10 cellular contexts compared by ENCODE assay signal in the genomic region with DNA sequence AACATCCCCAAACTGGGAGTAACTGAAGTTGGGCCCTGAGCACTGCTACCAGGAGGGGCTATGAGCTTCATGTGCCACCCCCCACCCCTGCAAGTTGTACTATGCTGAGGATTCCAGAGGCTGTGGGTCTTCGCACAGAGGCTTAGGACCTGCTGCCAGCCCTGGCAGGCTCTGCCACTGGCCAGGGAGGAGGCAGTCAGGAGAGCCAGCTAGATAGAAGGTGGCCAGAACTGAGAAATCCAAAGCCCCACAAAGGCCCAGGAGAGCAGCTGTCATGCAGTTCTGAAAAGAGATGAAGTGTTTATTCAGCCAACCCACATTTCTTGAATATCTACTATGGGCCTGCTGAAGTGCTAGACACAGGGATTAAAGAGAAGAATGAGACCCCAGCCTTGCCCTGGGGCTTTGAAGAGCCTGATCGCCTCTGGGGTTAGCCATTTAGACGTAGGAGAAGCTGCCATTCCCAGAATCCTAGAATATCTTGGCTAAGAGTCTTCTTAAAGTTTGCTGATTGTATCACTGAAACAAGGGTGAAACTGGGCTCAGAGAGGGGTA. TPM values are rescaled to one million over a fixed set of nuclear protein-coding genes. Genes with fewer than 3 reads are reported as not detected.
DNase-seq lines count a peak whose midpoint lies in the region; ATAC-seq and TF ChIP-seq lines count a peak whose summit lies in the region.
"Had no signal": no experiment of that assay in that cellular context is flagged by ENCODE, and none has a peak within 500 bp of the region (broad histone marks: within the 10 kb centered on the region; RNA-seq: fewer than 3 reads in every experiment).

No MANE protein-coding gene starts in this region.

- intact Hi-C loops in activated naive CD4-positive, alpha-beta T cell treated with anti-CD3 and anti-CD28 coated beads for 36 hours (cut with micrococcal nuclease) = loop anchor here (2.0 kb wide), 7 partner anchors 23 to 259 kb away; a partner anchor contains a TSS

- CTCF ChIA-PET in activated naive CD4-positive, alpha-beta T cell treated with anti-CD3 and anti-CD28 coated beads for 36 hours (lab: Charles Lee) = interaction anchor here (0.5 to 6.7 kb wide), 7 partner anchors 11 to 1060 kb away, joined by 4 to 61 read pairs (median 5); a partner anchor contains a TSS
- CTCF ChIA-PET in activated CD4-positive, alpha-beta memory T cell treated with anti-CD3 and anti-CD28 coated beads, Interleukin-2, amount 10 ng/mL, durations not matched to agents 7 days and 5 days (lab: Charles Lee) = interaction anchor here (0.7 to 5.7 kb wide), 11 partner anchors 8 to 258 kb away, joined by 3 to 64 read pairs (median 11); a partner anchor contains a TSS
- CTCF ChIA-PET in HEK293T (lab: Yijun Ruan, JAX) = interaction anchor here (2.0 kb wide), 1 partner anchor 10 kb away, joined by 9 read pairs; a partner anchor contains a TSS

- POLR2A ChIA-PET in activated CD4-positive, alpha-beta memory T cell treated with anti-CD3 and anti-CD28 coated beads, Interleukin-2, amount 10 ng/mL, durations not matched to agents 7 days and 5 days (lab: Charles Lee) = interaction anchor here (0.9 to 4.4 kb wide), 5 partner anchors 10 to 180 kb away, joined by 4 to 53 read pairs (median 6); a partner anchor contains a TSS
- POLR2A ChIA-PET in HEK293T (lab: Yijun Ruan, JAX) = interaction anchor here (1.1 to 3.7 kb wide), 5 partner anchors 10 to 124 kb away, joined by 3 to 33 read pairs (median 7); a partner anchor contains a TSS

- no peak overlapping the region for H3K27ac Mint-ChIP-seq in activated naive CD4-positive, alpha-beta T cell treated with anti-CD3 and anti-CD28 coated beads for 36 hours
- H3K27ac Mint-ChIP-seq in activated CD4-positive, alpha-beta memory T cell treated with anti-CD3 and anti-CD28 coated beads, Interleukin-2, amount 10 ng/mL, durations not matched to agents 7 days and 5 days = no peak overlapping the region
- peak overlapping the region; percentile 80 for H3K27ac Mint-ChIP-seq in stimulated activated memory B cell treated with anti-CD40 and anti-IgM and Interleukin-4, amounts not matched to agents 10 μg/mL and 1 μg/mL and 100 μg/mL, for 72 hours

- no peaks in the 10 kb centered on the region for H3K9me3 Mint-ChIP-seq in activated naive CD4-positive, alpha-beta T cell treated with anti-CD3 and anti-CD28 coated beads for 36 hours
- no peaks in the 10 kb centered on the region for H3K9me3 Mint-ChIP-seq in activated CD4-positive, alpha-beta memory T cell treated with anti-CD3 and anti-CD28 coated beads, Interleukin-2, amount 10 ng/mL, durations not matched to agents 7 days and 5 days
- H3K9me3 Mint-ChIP-seq in stimulated activated memory B cell treated with anti-CD40 and anti-IgM and Interleukin-4, amounts not matched to agents 10 μg/mL and 1 μg/mL and 100 μg/mL, for 72 hours = no peaks in the 10 kb centered on the region

- H3K27me3 Mint-ChIP-seq in activated naive CD4-positive, alpha-beta T cell treated with anti-CD3 and anti-CD28 coated beads for 36 hours (ENCODE audit: low read depth) = no peaks in the 10 kb centered on the region
- H3K27me3 Mint-ChIP-seq in activated CD4-positive, alpha-beta memory T cell treated with anti-CD3 and anti-CD28 coated beads, Interleukin-2, amount 10 ng/mL, durations not matched to agents 7 days and 5 days = no peaks in the 10 kb centered on the region
- no peaks in the 10 kb centered on the region for H3K27me3 Mint-ChIP-seq in stimulated activated memory B cell treated with anti-CD40 and anti-IgM and Interleukin-4, amounts not matched to agents 10 μg/mL and 1 μg/mL and 100 μg/mL, for 72 hours

- ATAC-seq in left lobe of liver = peak; percentile 29
- no peak for ATAC-seq in stimulated activated memory B cell treated with anti-CD40 and anti-IgM and Interleukin-4, amounts not matched to agents 10 μg/mL and 1 μg/mL and 100 μg/mL, for 72 hours
- no peak for ATAC-seq in activated CD4-positive, CD25-positive, alpha-beta regulatory T cell treated with anti-CD3 and anti-CD28 coated beads, Interleukin-2, amount 50 U/mL, for 24 hours

- DNase-seq in activated naive CD4-positive, alpha-beta T cell treated with anti-CD3 and anti-CD28 coated beads for 36 hours = no peak
- DNase-seq in activated naive CD4-positive, alpha-beta T cell (lab: John Stamatoyannopoulos, UW) = no peak
- DNase-seq in activated CD4-positive, alpha-beta memory T cell treated with anti-CD3 and anti-CD28 coated beads, Interleukin-2, amount 10 ng/mL, durations not matched to agents 7 days and 5 days = no peak
- DNase-seq in left lobe of liver (ENCODE audit: low spot score) = peak; percentile 60
- DNase-seq in HEK293T (ENCODE audit: extremely low spot score) = no peak
- DNase-seq in kidney glomerular epithelial cell (lab: John Stamatoyannopoulos, UW) = no peak
- DNase-seq: COR-L47 had no signal

- H3K36me3 Mint-ChIP-seq in activated naive CD4-positive, alpha-beta T cell treated with anti-CD3 and anti-CD28 coated beads for 36 hours (ENCODE audit: low read depth) = no peaks in the 10 kb centered on the region
- H3K36me3 Mint-ChIP-seq in activated CD4-positive, alpha-beta memory T cell treated with anti-CD3 and anti-CD28 coated beads, Interleukin-2, amount 10 ng/mL, durations not matched to agents 7 days and 5 days (ENCODE audit: low read depth) = peaks cover 4% of the 10 kb centered on the region
- H3K36me3 Mint-ChIP-seq in stimulated activated memory B cell treated with anti-CD40 and anti-IgM and Interleukin-4, amounts not matched to agents 10 μg/mL and 1 μg/mL and 100 μg/mL, for 72 hours = no peaks in the 10 kb centered on the region

- H3K4me3 Mint-ChIP-seq in activated naive CD4-positive, alpha-beta T cell treated with anti-CD3 and anti-CD28 coated beads for 36 hours = peak overlapping the region; percentile 69
- peak overlapping the region; percentile 92 for H3K4me3 Mint-ChIP-seq in activated CD4-positive, alpha-beta memory T cell treated with anti-CD3 and anti-CD28 coated beads, Interleukin-2, amount 10 ng/mL, durations not matched to agents 7 days and 5 days
- H3K4me3 Mint-ChIP-seq in stimulated activated memory B cell treated with anti-CD40 and anti-IgM and Interleukin-4, amounts not matched to agents 10 μg/mL and 1 μg/mL and 100 μg/mL, for 72 hours = peak overlapping the region; percentile 72

- H3K4me1 Mint-ChIP-seq in activated naive CD4-positive, alpha-beta T cell treated with anti-CD3 and anti-CD28 coated beads for 36 hours (ENCODE audit: low read depth) = peaks cover 20% of the 10 kb centered on the region
- peaks cover 23% of the 10 kb centered on the region for H3K4me1 Mint-ChIP-seq in activated CD4-positive, alpha-beta memory T cell treated with anti-CD3 and anti-CD28 coated beads, Interleukin-2, amount 10 ng/mL, durations not matched to agents 7 days and 5 days
- peaks cover 27% of the 10 kb centered on the region for H3K4me1 Mint-ChIP-seq in stimulated activated memory B cell treated with anti-CD40 and anti-IgM and Interleukin-4, amounts not matched to agents 10 μg/mL and 1 μg/mL and 100 μg/mL, for 72 hours

TF ChIP-seq in HEK293T, 16 proteins besides CTCF, POLR2A, EP300 and RAD21:
- TF ChIP-seq ARNT (IDR thresholded peaks at IDR 0.05) = no peak
- no peak for TF ChIP-seq HDGF (IDR thresholded peaks at IDR 0.05; ENCODE audit: borderline replicate concordance)
- TF ChIP-seq FOXK2 (IDR thresholded peaks at IDR 0.05) = no peak
- no peak for TF ChIP-seq LEF1 (IDR thresholded peaks at IDR 0.05; ENCODE audit: borderline replicate concordance)
- TF ChIP-seq ZNF384 (IDR thresholded peaks at IDR 0.05) = no peak
- TF ChIP-seq ELF4 (IDR thresholded peaks at IDR 0.05) = no peak

RNA-seq across cellular contexts. Expression of a gene that starts 1.4 kb away (rescaled TPM):
- 10 to 100 TPM; 16.1 to 17.7 TPM for total RNA-seq in activated naive CD4-positive, alpha-beta T cell treated with anti-CD3 and anti-CD28 coated beads for 36 hours
- 10 to 100 TPM; 25.1 to 29.0 TPM for total RNA-seq in activated CD4-positive, alpha-beta memory T cell treated with anti-CD3 and anti-CD28 coated beads, Interleukin-2, amount 10 ng/mL, durations not matched to agents 7 days and 5 days
- 152 TPM for total RNA-seq in left lobe of liver

RNA-seq across cellular contexts. Expression of a gene that starts 10.8 kb away (rescaled TPM):
- total RNA-seq in activated naive CD4-positive, alpha-beta T cell treated with anti-CD3 and anti-CD28 coated beads for 36 hours = 10 to 100 TPM; 34.1 to 37.4 TPM
- total RNA-seq in activated CD4-positive, alpha-beta memory T cell treated with anti-CD3 and anti-CD28 coated beads, Interleukin-2, amount 10 ng/mL, durations not matched to agents 7 days and 5 days = 10 to 100 TPM; 52.5 to 55.8 TPM
- 14.3 TPM for total RNA-seq in left lobe of liver

RNA-seq across cellular contexts. Expression of a gene that starts 10.8 kb away (rescaled TPM):
- total RNA-seq in activated naive CD4-positive, alpha-beta T cell treated with anti-CD3 and anti-CD28 coated beads for 36 hours = under 1 TPM; 0.83 to 0.84 TPM
- under 1 TPM; 0.40 TPM for total RNA-seq in activated CD4-positive, alpha-beta memory T cell treated with anti-CD3 and anti-CD28 coated beads, Interleukin-2, amount 10 ng/mL, durations not matched to agents 7 days and 5 days
- 0.96 TPM for total RNA-seq in left lobe of liver

RNA-seq across cellular contexts. Expression of a gene that starts 22.9 kb away (rescaled TPM):
- 1 to 10 TPM; 8.9 to 9.5 TPM for total RNA-seq in activated naive CD4-positive, alpha-beta T cell treated with anti-CD3 and anti-CD28 coated beads for 36 hours
- total RNA-seq in activated CD4-positive, alpha-beta memory T cell treated with anti-CD3 and anti-CD28 coated beads, Interleukin-2, amount 10 ng/mL, durations not matched to agents 7 days and 5 days = 10 to 100 TPM; 16.1 to 16.5 TPM
- 76.9 TPM for total RNA-seq in left lobe of liver

RNA-seq across cellular contexts. Expression of a gene that starts 50.4 kb away (rescaled TPM):
- 1 to 10 TPM; 7.7 to 8.3 TPM for total RNA-seq in activated naive CD4-positive, alpha-beta T cell treated with anti-CD3 and anti-CD28 coated beads for 36 hours
- total RNA-seq in activated CD4-positive, alpha-beta memory T cell treated with anti-CD3 and anti-CD28 coated beads, Interleukin-2, amount 10 ng/mL, durations not matched to agents 7 days and 5 days = 1 to 10 TPM; 7.1 to 7.3 TPM
- total RNA-seq in left lobe of liver = 0.33 TPM
- total RNA-seq: SK-MEL-5 had no signal
